In genomic region chr4:86593726-86594558, GRCh38 we compare ENCODE assay signal across 8 cellular contexts. TPM values are rescaled to one million over a fixed set of nuclear protein-coding genes. Genes with fewer than 3 reads are reported as not detected.
DNase-seq lines count a peak whose midpoint lies in the region; ATAC-seq and TF ChIP-seq lines count a peak whose summit lies in the region.

PTPN13 (plus strand) TSS chr4:86594315; CDS start chr4:86635257, 40,942 bp downstream.

- no peaks in the 10 kb centered on the region for H4K20me1 ChIP-seq in KMS-11 (ENCODE audit: insufficient read depth)

- H3K79me2 ChIP-seq in KMS-11 (ENCODE audit: insufficient read depth, low read depth), result peaks cover 33% of the 10 kb centered on the region; the same call in 1 of the 2 replicates

- H3K36me3 ChIP-seq in KMS-11 (ENCODE audit: insufficient read depth) (no peaks in the 10 kb centered on the region), SJCRH30 (no peaks in the 10 kb centered on the region), neutrophil (no peaks in the 10 kb centered on the region)

- no peaks in the 10 kb centered on the region for H3K9me3 ChIP-seq in SJCRH30 (replicated peaks)
- no peaks in the 10 kb centered on the region for H3K9me3 ChIP-seq in neutrophil

- H3K27me3 ChIP-seq in KMS-11 (ENCODE audit: insufficient read depth, low read depth), result no peaks in the 10 kb centered on the region
- H3K27me3 ChIP-seq in SJCRH30, result no peaks in the 10 kb centered on the region
- peaks cover 57% of the 10 kb centered on the region for H3K27me3 ChIP-seq in neutrophil

- H3K4me3 ChIP-seq in KMS-11 (IDR thresholded peaks at IDR 0.05; ENCODE audit: insufficient read depth, low read depth, low read length) (peak within 1 kb of the TSS; percentile 51), SJCRH30 (peak within 1 kb of the TSS; percentile 69), neutrophil (ENCODE audit: low read depth in 1 of 2, low read length in 1 of 2) (peak within 1 kb of the TSS; percentile 30 to 51)

- peak within 1 kb of the TSS; percentile 62 for H2AFZ ChIP-seq in KMS-11 (ENCODE audit: low read depth)

- H3K9ac ChIP-seq in KMS-11, result peak within 1 kb of the TSS; percentile 69

- H3K4me2 ChIP-seq in KMS-11, result peak within 1 kb of the TSS; percentile 70

- no peak for TF ChIP-seq CTCF in KMS-11 (conservative IDR thresholded peaks at IDR 0.05; ENCODE audit: low read depth, low read length)
- TF ChIP-seq CTCF in neutrophil (IDR thresholded peaks at IDR 0.05), result no peak

- H3K27ac ChIP-seq in KMS-11 (peak within 1 kb of the TSS; percentile 42), SJCRH30 (peak within 1 kb of the TSS; percentile 45), neutrophil (no peak within 1 kb of the TSS), temporal lobe (ENCODE audit: low read depth, low read length) (peak within 1 kb of the TSS; percentile 82)

- peak; percentile 96 for ATAC-seq in GM21786 (IDR thresholded peaks at IDR 0.05; ENCODE audit: unreplicated experiment)

- peak; percentile 83 for DNase-seq in DMS79 (lab: John Stamatoyannopoulos, UW)
- DNase-seq in SJCRH30, result peak; percentile 100
- peak; percentile 24 for DNase-seq in activated naive CD4-positive, alpha-beta T cell treated with anti-CD3 and anti-CD28 coated beads, Interleukin-2, amount 50 U/mL, for 16 hours
- peak; percentile 76 for DNase-seq in glomerular endothelial cell (ENCODE audit: extremely low read depth, low read depth, low spot score)

- H3K4me1 ChIP-seq in KMS-11 (ENCODE audit: low read depth, poor library complexity, severe bottlenecking) (peaks cover 32% of the 10 kb centered on the region), SJCRH30 (0 out of 2 replicates have a peak, but pooled peaks cover 3% of the 10 kb centered on the region), neutrophil (ENCODE audit: control insufficient read depth in 1 of 2, insufficient read depth in 1 of 2, low read depth in 1 of 2, low read length in 1 of 2) (peaks cover 12 to 21% of the 10 kb centered on the region in 2 experiments)

RNA-seq across cellular contexts. Expression of gene PTPN13, which starts in this region (rescaled TPM):
- total RNA-seq in SJCRH30 (2014; rRNA removed; shearing (Covaris generic)), result 18.1 and 20.0 TPM in 2 replicates
- total RNA-seq in glomerular endothelial cell, result 3.0 and 10.5 TPM in 2 replicates
- 50.4 TPM for total RNA-seq in temporal lobe

Comparison
In these comparisons a context has a peak if more than half of its experiments do, and no peak if none do; other contexts are left out.
1. DNase-seq: peak in every context shown above with its lines; median percentile 100 in SJCRH30; 83 in DMS79; 76 in glomerular endothelial cell; 24 in activated naive CD4-positive, alpha-beta T cell treated with anti-CD3 and anti-CD28 coated beads, Interleukin-2, amount 50 U/mL, for 16 hours.